ENCODE assay signal across 1 cellular context in genomic region chr5:122760281-122760680, GRCh38.
TF ChIP-seq lines count a peak whose summit lies in the region.

No MANE protein-coding gene starts in this region.

TF ChIP-seq in HEK293, 187 proteins besides CTCF, POLR2A, EP300 and RAD21 (continued from another document):
- TF ChIP-seq PRDM4 (tag by site-specific recombination; IDR thresholded peaks at IDR 0.05) (no peak), ZNF843 (tag by site-specific recombination; IDR thresholded peaks at IDR 0.05) (no peak), ZBTB21 (tag by site-specific recombination; IDR thresholded peaks at IDR 0.05) (no peak), RBAK (tag by site-specific recombination; IDR thresholded peaks at IDR 0.05) (no peak), ZSCAN5A (tag by site-specific recombination; IDR thresholded peaks at IDR 0.05) (no peak), ZNF169 (tag by site-specific recombination; IDR thresholded peaks at IDR 0.05) (no peak), ZNF112 (tag by site-specific recombination; IDR thresholded peaks at IDR 0.05) (no peak), ZNF548 (tag by site-specific recombination; IDR thresholded peaks at IDR 0.05) (no peak), ZNF16 (tag by site-specific recombination; IDR thresholded peaks at IDR 0.05; ENCODE audit: low read depth) (no peak), ZNF311 (tag by site-specific recombination; IDR thresholded peaks at IDR 0.05; ENCODE audit: borderline replicate concordance) (no peak), ZFHX2 (tag by site-specific recombination; conservative IDR thresholded peaks at IDR 0.05) (peak; percentile 75), EGR2 (tag by site-specific recombination; IDR thresholded peaks at IDR 0.05; ENCODE audit: low read depth) (peak; percentile 70)
